ENCODE assay signal across 25 cellular contexts in the genomic region with DNA sequence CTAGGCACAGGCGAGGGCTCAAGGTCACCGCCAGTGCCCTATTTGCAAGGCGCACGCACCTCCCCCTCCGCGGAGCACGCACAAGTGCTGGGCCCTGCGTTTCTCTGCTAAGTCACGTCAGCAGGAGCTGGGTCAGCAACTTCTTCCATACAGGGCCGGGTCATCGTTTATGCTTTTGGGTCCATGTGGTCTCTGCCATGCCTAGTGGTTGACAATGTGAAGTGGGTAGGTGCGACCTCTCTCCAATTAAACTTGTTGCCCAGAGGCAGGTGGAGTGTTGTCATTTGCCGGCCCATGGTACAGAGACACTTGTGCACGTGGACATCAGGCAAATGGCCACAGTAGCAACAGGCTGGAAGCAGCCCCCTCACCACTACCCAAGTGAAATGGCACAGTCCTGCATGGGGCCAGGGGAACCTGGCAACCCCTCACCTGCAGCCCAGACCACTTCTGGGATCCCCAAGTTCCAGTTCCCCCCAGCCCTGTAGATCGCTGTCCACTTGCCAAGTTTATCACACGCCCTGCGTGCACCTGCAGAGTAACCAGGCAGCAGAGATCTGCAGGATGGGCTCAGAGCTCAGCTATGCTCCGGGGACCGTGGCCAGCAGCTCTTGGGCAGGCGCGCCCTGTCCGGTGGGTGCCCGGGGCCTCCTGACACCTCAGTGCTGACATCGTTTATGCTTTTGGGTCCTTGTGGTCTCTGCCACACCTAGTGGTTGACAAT.
DNase-seq lines count a peak whose midpoint lies in the region; ATAC-seq and TF ChIP-seq lines count a peak whose summit lies in the region.
"Had no signal": no experiment of that assay in that cellular context is flagged by ENCODE, and none has a peak within 500 bp of the region (broad histone marks: within the 10 kb centered on the region; RNA-seq: fewer than 3 reads in every experiment).

No MANE protein-coding gene starts in this region.

- no peaks in the 10 kb centered on the region for H3K36me3 ChIP-seq in right lobe of liver
- no peaks in the 10 kb centered on the region for H3K36me3 ChIP-seq in prostate gland
- H3K36me3 ChIP-seq: cardiac muscle cell, HAP-1 had no signal

- intact Hi-C loops in activated CD8-positive, alpha-beta T cell treated with anti-CD3 and anti-CD28 coated beads for 36 hours (cut with micrococcal nuclease), result no loop called here
- intact Hi-C loops in right lobe of liver (cut with DNase I) (loop anchor here in 1 of 2 donors (10.0 kb wide), 1 partner anchor 340 kb away; no protein-coding TSS in a partner anchor), prostate gland (cut with DNase I) (no loop called here)

- CTCF ChIA-PET in activated CD8-positive, alpha-beta T cell treated with anti-CD3 and anti-CD28 coated beads, Interleukin-2, amount 10 ng/mL, durations not matched to agents 7 days and 5 days (lab: Charles Lee), result no interaction called here
- CTCF ChIA-PET in activated CD8-positive, alpha-beta T cell treated with anti-CD3 and anti-CD28 coated beads for 36 hours (lab: Charles Lee), result no interaction called here

- no peaks in the 10 kb centered on the region for H3K9me3 ChIP-seq in right lobe of liver
- no peaks in the 10 kb centered on the region for H3K9me3 ChIP-seq in prostate gland
- H3K9me3 ChIP-seq: HAP-1 had no signal

- POLR2A ChIA-PET in activated CD8-positive, alpha-beta T cell treated with anti-CD3 and anti-CD28 coated beads, Interleukin-2, amount 10 ng/mL, durations not matched to agents 7 days and 5 days (lab: Charles Lee), result no interaction called here
- POLR2A ChIA-PET in activated CD8-positive, alpha-beta T cell treated with anti-CD3 and anti-CD28 coated beads for 36 hours (lab: Charles Lee), result no interaction called here

- H3K36me3 Mint-ChIP-seq in activated CD8-positive, alpha-beta T cell treated with anti-CD3 and anti-CD28 coated beads, Interleukin-2, amount 10 ng/mL, durations not matched to agents 7 days and 5 days (ENCODE audit: low read depth), result no peaks in the 10 kb centered on the region
- H3K36me3 Mint-ChIP-seq in activated CD8-positive, alpha-beta T cell treated with anti-CD3 and anti-CD28 coated beads for 36 hours (ENCODE audit: low read depth), result no peaks in the 10 kb centered on the region
- H3K36me3 Mint-ChIP-seq: activated naive CD4-positive, alpha-beta T cell treated with anti-CD3 and anti-CD28 coated beads, Interleukin-2, amount 10 ng/mL, durations not matched to agents 7 days and 5 days; IgD-negative memory B cell; memory B cell; naive B cell had no signal

- no peak for ATAC-seq in activated CD8-positive, alpha-beta T cell treated with anti-CD3 and anti-CD28 coated beads, Interleukin-2, amount 10 ng/mL, durations not matched to agents 7 days and 5 days
- no peak for ATAC-seq in activated CD8-positive, alpha-beta T cell treated with anti-CD3 and anti-CD28 coated beads for 36 hours
- ATAC-seq in right lobe of liver, result peak; percentile 82 to 93 (median 90)

- H3K4me1 Mint-ChIP-seq in activated CD8-positive, alpha-beta T cell treated with anti-CD3 and anti-CD28 coated beads, Interleukin-2, amount 10 ng/mL, durations not matched to agents 7 days and 5 days (ENCODE audit: low read depth), result no peaks in the 10 kb centered on the region
- H3K4me1 Mint-ChIP-seq in activated CD8-positive, alpha-beta T cell treated with anti-CD3 and anti-CD28 coated beads for 36 hours (ENCODE audit: low read depth), result no peaks in the 10 kb centered on the region
- H3K4me1 Mint-ChIP-seq: activated naive CD4-positive, alpha-beta T cell treated with anti-CD3 and anti-CD28 coated beads, Interleukin-2, amount 10 ng/mL, durations not matched to agents 7 days and 5 days; IgD-negative memory B cell; memory B cell; naive B cell had no signal

- no peak overlapping the region for H3K4me3 Mint-ChIP-seq in activated CD8-positive, alpha-beta T cell treated with anti-CD3 and anti-CD28 coated beads, Interleukin-2, amount 10 ng/mL, durations not matched to agents 7 days and 5 days
- H3K4me3 Mint-ChIP-seq in activated CD8-positive, alpha-beta T cell treated with anti-CD3 and anti-CD28 coated beads for 36 hours, result no peak overlapping the region
- H3K4me3 Mint-ChIP-seq: activated naive CD4-positive, alpha-beta T cell treated with anti-CD3 and anti-CD28 coated beads, Interleukin-2, amount 10 ng/mL, durations not matched to agents 7 days and 5 days; IgD-negative memory B cell; memory B cell; naive B cell had no signal

- peaks cover 0 to 42% (median 10%) of the 10 kb centered on the region in 4 donors for H3K4me1 ChIP-seq in right lobe of liver
- H3K4me1 ChIP-seq in prostate gland (replicated peaks), result no peaks in the 10 kb centered on the region
- H3K4me1 ChIP-seq: HAP-1 had no signal

- H3K4me3 ChIP-seq in right lobe of liver (no peak overlapping the region), prostate gland (no peak overlapping the region), foreskin fibroblast (ENCODE audit: low read depth in 1 of 2, low read length in 2 of 2) (no peak overlapping the region)
- H3K4me3 ChIP-seq: cardiac muscle cell, HAP-1, hepatocyte had no signal

- H3K27ac Mint-ChIP-seq in activated CD8-positive, alpha-beta T cell treated with anti-CD3 and anti-CD28 coated beads, Interleukin-2, amount 10 ng/mL, durations not matched to agents 7 days and 5 days, result no peak overlapping the region
- no peak overlapping the region for H3K27ac Mint-ChIP-seq in activated CD8-positive, alpha-beta T cell treated with anti-CD3 and anti-CD28 coated beads for 36 hours
- H3K27ac Mint-ChIP-seq: activated naive CD4-positive, alpha-beta T cell treated with anti-CD3 and anti-CD28 coated beads, Interleukin-2, amount 10 ng/mL, durations not matched to agents 7 days and 5 days; IgD-negative memory B cell; memory B cell; naive B cell had no signal

- no peak for TF ChIP-seq CTCF in activated CD8-positive, alpha-beta T cell treated with anti-CD3 and anti-CD28 coated beads for 36 hours (IDR thresholded peaks at IDR 0.05)
- TF ChIP-seq CTCF in right lobe of liver (IDR thresholded peaks at IDR 0.05) (no peak), prostate gland (IDR thresholded peaks at IDR 0.05) (no peak), foreskin fibroblast (IDR thresholded peaks at IDR 0.05; ENCODE audit: low read depth, low read length) (no peak)

- no peaks in the 10 kb centered on the region for H3K9me3 Mint-ChIP-seq in activated CD8-positive, alpha-beta T cell treated with anti-CD3 and anti-CD28 coated beads, Interleukin-2, amount 10 ng/mL, durations not matched to agents 7 days and 5 days (ENCODE audit: insufficient read depth)
- H3K9me3 Mint-ChIP-seq in activated CD8-positive, alpha-beta T cell treated with anti-CD3 and anti-CD28 coated beads for 36 hours, result no peaks in the 10 kb centered on the region
- H3K9me3 Mint-ChIP-seq: activated naive CD4-positive, alpha-beta T cell treated with anti-CD3 and anti-CD28 coated beads, Interleukin-2, amount 10 ng/mL, durations not matched to agents 7 days and 5 days; IgD-negative memory B cell; memory B cell; naive B cell had no signal

- WGBS in right lobe of liver (ENCODE audit: insufficient coverage, low coverage, low lambda C conversion rate, missing lambda C conversion rate), result 41% methylated on average over 8 of the region's 24 CpGs
- 76% methylated on average over 24 of the region's 24 CpGs for WGBS in prostate gland

- no peaks in the 10 kb centered on the region for H3K27me3 Mint-ChIP-seq in activated CD8-positive, alpha-beta T cell treated with anti-CD3 and anti-CD28 coated beads, Interleukin-2, amount 10 ng/mL, durations not matched to agents 7 days and 5 days (ENCODE audit: low read depth)
- H3K27me3 Mint-ChIP-seq in activated CD8-positive, alpha-beta T cell treated with anti-CD3 and anti-CD28 coated beads for 36 hours, result peaks cover 2% of the 10 kb centered on the region
- H3K27me3 Mint-ChIP-seq: activated naive CD4-positive, alpha-beta T cell treated with anti-CD3 and anti-CD28 coated beads, Interleukin-2, amount 10 ng/mL, durations not matched to agents 7 days and 5 days; IgD-negative memory B cell had no signal

- TF ChIP-seq POLR2A in right lobe of liver (IDR thresholded peaks at IDR 0.05) (no peak), prostate gland (IDR thresholded peaks at IDR 0.05) (no peak)

- H3K27me3 ChIP-seq in right lobe of liver (no peaks in the 10 kb centered on the region), prostate gland (replicated peaks; ENCODE audit: insufficient read depth) (peaks cover 13% of the 10 kb centered on the region)
- H3K27me3 ChIP-seq: hepatocyte had no signal

- peak; percentile 4 for DNase-seq in activated CD8-positive, alpha-beta T cell treated with anti-CD3 and anti-CD28 coated beads, Interleukin-2, amount 10 ng/mL, durations not matched to agents 7 days and 5 days
- no peak for DNase-seq in activated CD8-positive, alpha-beta T cell treated with anti-CD3 and anti-CD28 coated beads for 36 hours
- DNase-seq in RPMI8226, result peak; percentile 92
- DNase-seq in right lobe of liver, result peak; percentile 81 to 93 (median 90)
- peak; percentile 3 for DNase-seq in prostate gland (ENCODE audit: low spot score)
- no peak for DNase-seq in foreskin fibroblast
- DNase-seq in activated CD4-positive, alpha-beta T cell treated with anti-CD3 and anti-CD28 coated beads for 4 hours, result no peak
- no peak for DNase-seq in COLO668 (lab: John Stamatoyannopoulos, UW; ENCODE audit: unreplicated experiment)
- DNase-seq: activated CD4-positive, CD25-positive, alpha-beta regulatory T cell; activated naive CD4-positive, alpha-beta T cell treated with anti-CD3 and anti-CD28 coated beads, Interleukin-2, amount 10 ng/mL, durations not matched to agents 7 days and 5 days; anterior cingulate cortex; naive B cell; NCI-H1436 treated with DMSO at 0.1 percent for 48 hours; NCI-H2171; NCI-H524 treated with DMSO at 0.1 percent for 48 hours; substantia nigra; T1000 had no signal

- peak overlapping the region in 2 of 3 donors; percentile 64 to 70 for H3K27ac ChIP-seq in right lobe of liver
- H3K27ac ChIP-seq in prostate gland, result no peak overlapping the region
- H3K27ac ChIP-seq: C4-2B, cardiac muscle cell, epithelial cell of prostate, hepatocyte, parathyroid adenoma had no signal

Comparison
In these comparisons a context has a peak if more than half of its experiments do, and no peak if none do; other contexts are left out.
1. DNase-seq: peak in activated CD8-positive, alpha-beta T cell treated with anti-CD3 and anti-CD28 coated beads, Interleukin-2, amount 10 ng/mL, durations not matched to agents 7 days and 5 days (single experiment), RPMI8226 (single experiment), right lobe of liver (3 of 3) and prostate gland (single experiment); none in activated CD8-positive, alpha-beta T cell treated with anti-CD3 and anti-CD28 coated beads for 36 hours (single experiment), foreskin fibroblast (0 of 2), activated CD4-positive, alpha-beta T cell treated with anti-CD3 and anti-CD28 coated beads for 4 hours (0 of 2) and COLO668 (single experiment).
2. ATAC-seq: peak in right lobe of liver (4 of 4); none in activated CD8-positive, alpha-beta T cell treated with anti-CD3 and anti-CD28 coated beads, Interleukin-2, amount 10 ng/mL, durations not matched to agents 7 days and 5 days (single experiment) and activated CD8-positive, alpha-beta T cell treated with anti-CD3 and anti-CD28 coated beads for 36 hours (single experiment).
3. H3K27ac ChIP-seq: peak in right lobe of liver (2 of 3); none in prostate gland (0 of 2).